8 cellular contexts compared by ENCODE assay signal in the genomic region with DNA sequence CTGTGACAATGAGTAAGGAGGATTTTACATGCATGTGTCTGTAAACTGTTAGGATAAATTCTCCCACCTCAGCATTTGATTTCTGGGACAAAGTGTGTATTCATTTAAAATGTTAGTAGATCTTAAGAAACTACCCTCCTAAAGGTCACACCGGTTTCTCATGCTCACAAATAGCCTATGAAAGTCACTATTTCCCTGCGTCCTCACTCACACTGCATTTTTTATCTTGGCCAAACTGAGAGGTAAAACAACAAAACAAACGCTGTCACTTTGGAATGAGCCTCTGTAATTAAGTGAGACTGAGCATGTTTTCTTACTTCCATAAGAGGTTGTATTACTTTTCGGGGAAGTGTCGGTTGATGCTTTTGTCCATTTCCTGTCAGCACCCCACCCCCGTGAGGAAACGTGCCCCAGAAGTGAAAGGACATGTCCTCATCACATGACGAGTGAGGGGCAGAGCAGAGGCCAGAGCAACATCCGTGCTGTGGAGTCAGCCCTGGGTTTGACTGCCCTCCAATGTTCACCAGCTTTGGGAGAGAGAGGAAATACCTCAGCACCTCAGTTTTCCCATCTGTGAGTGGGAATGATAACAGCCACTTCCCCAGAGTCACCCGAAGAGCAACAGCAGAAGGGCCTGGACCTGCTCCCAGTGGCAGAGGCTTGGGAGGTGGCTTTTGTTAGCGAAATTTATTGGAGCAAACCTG. TPM values are rescaled to one million over a fixed set of nuclear protein-coding genes. Genes with fewer than 3 reads are reported as not detected.
DNase-seq lines count a peak whose midpoint lies in the region; ATAC-seq, FAIRE-seq and TF ChIP-seq lines count a peak whose summit lies in the region.

No MANE protein-coding gene starts in this region.

- peak; percentile 43 for ATAC-seq in HG03139 (IDR thresholded peaks at IDR 0.05; ENCODE audit: unreplicated experiment)

- dilution Hi-C loops in endothelial cell of umbilical vein (cut with MboI; ENCODE audit: extremely low pct_ligation_motif_present, low sequenced_read_pairs), result no loop called here

- peak; percentile 28 to 52 for DNase-seq in stimulated activated CD4-positive, alpha-beta T cell treated with anti-CD3 and anti-CD28 coated beads, Interleukin-12 subunit alpha, Interleukin-12 subunit beta, amount 100 ng/mL, for 24 hours (ENCODE audit: low read depth in 2 of 2)
- no peak for DNase-seq in stimulated activated CD4-positive, alpha-beta T cell treated with anti-CD3 and anti-CD28 coated beads, Interleukin-2, amount 100 ng/mL, for 48 hours
- DNase-seq in activated CD4-positive, alpha-beta T cell treated with anti-CD3 and anti-CD28 coated beads for 1 hour, result peak; percentile 31
- DNase-seq in endothelial cell of umbilical vein (ENCODE audit: low read depth, low spot score) (no peak), osteoblast (ENCODE audit: insufficient read length, low spot score, missing footprints) (peak; percentile 91), HK-2 (ENCODE audit: unreplicated experiment) (no peak), NCI-H526 (lab: John Stamatoyannopoulos, UW) (no peak)

- H3K36me3 ChIP-seq in endothelial cell of umbilical vein (ENCODE audit: control insufficient read depth in 2 of 2, extremely low read depth in 1 of 2, insufficient read depth in 2 of 2, low read length in 2 of 2) (no peaks in the 10 kb centered on the region), osteoblast (ENCODE audit: insufficient read depth, low read length) (no peaks in the 10 kb centered on the region)

- H3K9me1 ChIP-seq in endothelial cell of umbilical vein (replicated peaks; ENCODE audit: control insufficient read depth, extremely low read depth, insufficient read depth, low read length), result no peaks in the 10 kb centered on the region

- TF ChIP-seq POLR2A in endothelial cell of umbilical vein (IDR thresholded peaks at IDR 0.05; ENCODE audit: low read depth, low read length), result no peak

- peak overlapping the region; percentile 12 for H3K4me2 ChIP-seq in endothelial cell of umbilical vein (ENCODE audit: insufficient read depth, low read length)
- peak overlapping the region; percentile 61 for H3K4me2 ChIP-seq in osteoblast (ENCODE audit: insufficient read depth, low read length)

- no peaks in the 10 kb centered on the region for H3K79me2 ChIP-seq in endothelial cell of umbilical vein (ENCODE audit: control insufficient read depth, insufficient read depth, low read length)
- H3K79me2 ChIP-seq in osteoblast (ENCODE audit: insufficient read depth, low read length), result peaks cover 37% of the 10 kb centered on the region

- H3K4me3 ChIP-seq in endothelial cell of umbilical vein (replicated peaks in 1 of 3; ENCODE audit: insufficient read depth in 1 of 3, low read depth in 1 of 3, low read length in 3 of 3), result no peak overlapping the region
- peak overlapping the region; percentile 26 for H3K4me3 ChIP-seq in osteoblast (ENCODE audit: insufficient read depth, low read length)

- TF ChIP-seq CTCF in endothelial cell of umbilical vein (IDR thresholded peaks at IDR 0.05; ENCODE audit: extremely low read depth in 1 of 2, insufficient read depth in 1 of 2, low read depth in 1 of 2, low read length in 2 of 2) (no peak), osteoblast (IDR thresholded peaks at IDR 0.05; ENCODE audit: extremely low read depth, low read depth, low read length) (no peak)

- intact Hi-C loops in endothelial cell of umbilical vein (cut with micrococcal nuclease), result loop anchor here (5.0 kb wide), 2 partner anchors 118 to 403 kb away; no protein-coding TSS in a partner anchor

- no peaks in the 10 kb centered on the region for H3K9me3 ChIP-seq in endothelial cell of umbilical vein (replicated peaks; ENCODE audit: control insufficient read depth, insufficient read depth, low read length)
- H3K9me3 ChIP-seq in osteoblast (ENCODE audit: low read depth, low read length), result no peaks in the 10 kb centered on the region

- CTCF ChIA-PET in endothelial cell of umbilical vein (lab: Charles Lee), result no interaction called here

- FAIRE-seq in endothelial cell of umbilical vein (lab: Jason Lieb, UNC), result no peak

- POLR2A ChIA-PET in endothelial cell of umbilical vein (lab: Charles Lee), result interaction anchor here (0.7 kb wide), 1 partner anchor 1219 kb away, joined by 3 read pairs; no protein-coding TSS in a partner anchor

- H4K20me1 ChIP-seq in endothelial cell of umbilical vein (replicated peaks; ENCODE audit: control insufficient read depth, extremely low read depth, insufficient read depth, low read length) (no peaks in the 10 kb centered on the region), osteoblast (ENCODE audit: insufficient read depth, low read length) (peaks cover 3% of the 10 kb centered on the region)

- H3K27ac ChIP-seq in endothelial cell of umbilical vein (ENCODE audit: insufficient read depth, low read depth, low read length) (peak overlapping the region; percentile 47), osteoblast (ENCODE audit: low read depth, low read length) (peak overlapping the region; percentile 97)

- H3K9ac ChIP-seq in endothelial cell of umbilical vein (replicated peaks; ENCODE audit: extremely low read depth, insufficient read depth, low read length), result peak overlapping the region; percentile 29

- H3K4me1 ChIP-seq in endothelial cell of umbilical vein (ENCODE audit: control insufficient read depth, extremely low read depth, insufficient read depth, low read length), result peaks cover 28% of the 10 kb centered on the region
- H3K4me1 ChIP-seq in osteoblast (ENCODE audit: insufficient read depth, low read length), result peaks cover 35% of the 10 kb centered on the region

- no peaks in the 10 kb centered on the region for H3K27me3 ChIP-seq in endothelial cell of umbilical vein (ENCODE audit: control insufficient read depth in 2 of 2, insufficient read depth in 2 of 2, low read length in 2 of 2)
- H3K27me3 ChIP-seq in osteoblast (ENCODE audit: insufficient read depth, low read length), result no peaks in the 10 kb centered on the region

- BruUV-seq in endothelial cell of umbilical vein (replicated peaks; lab: Mats Ljungman, UMichigan), result no TSS peak

- H2AFZ ChIP-seq in endothelial cell of umbilical vein (ENCODE audit: low read depth, low read length) (peak overlapping the region; percentile 48), osteoblast (ENCODE audit: low read length) (peak overlapping the region; percentile 64)

TF ChIP-seq in endothelial cell of umbilical vein, 7 proteins besides CTCF, POLR2A, EP300 and RAD21:
- no peak for TF ChIP-seq EZH2 (IDR thresholded peaks at IDR 0.05; ENCODE audit: borderline replicate concordance, low read depth, low read length, severe bottlenecking)
- TF ChIP-seq JUN (IDR thresholded peaks at IDR 0.05; ENCODE audit: borderline replicate concordance, insufficient read depth, insufficient read length, low read depth), result no peak
- TF ChIP-seq MYC (IDR thresholded peaks at IDR 0.05; ENCODE audit: low read depth, low read length), result no peak
- TF ChIP-seq, protein P1, sequence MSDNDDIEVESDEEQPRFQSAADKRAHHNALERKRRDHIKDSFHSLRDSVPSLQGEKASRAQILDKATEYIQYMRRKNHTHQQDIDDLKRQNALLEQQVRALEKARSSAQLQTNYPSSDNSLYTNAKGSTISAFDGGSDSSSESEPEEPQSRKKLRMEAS (IDR thresholded peaks at IDR 0.05; ENCODE audit: insufficient read depth, insufficient read length), result no peak
- no peak for TF ChIP-seq POLR2AphosphoS5 (IDR thresholded peaks at IDR 0.05; ENCODE audit: insufficient read depth, low read depth, low read length)
- TF ChIP-seq GATA2 (IDR thresholded peaks at IDR 0.05; ENCODE audit: insufficient read depth, insufficient read length, low read depth, low read length), result no peak
- TF ChIP-seq FOS (IDR thresholded peaks at IDR 0.05; ENCODE audit: borderline replicate concordance, insufficient read depth, low read length), result no peak

RNA-seq across cellular contexts. Expression of a gene that starts 3.1 kb away (rescaled TPM):
- total RNA-seq in endothelial cell of umbilical vein, result 7.5 and 13.3 TPM in 2 replicates
- polyA plus RNA-seq in endothelial cell of umbilical vein, result 3.5 and 4.3 TPM in 2 replicates
- 4.6 and 5.8 TPM in 2 replicates for polyA plus RNA-seq in endothelial cell of umbilical vein (2011; cell fraction: cytosol; rRNA removed)
- 1.8 and 2.2 TPM in 2 replicates for polyA plus RNA-seq in endothelial cell of umbilical vein (2011; cell fraction: nucleus; rRNA removed)
- 0.67 and 2.2 TPM in 2 replicates for polyA plus RNA-seq in endothelial cell of umbilical vein (2012)
- 5.9 and 15.3 TPM in 2 replicates for polyA minus RNA-seq in endothelial cell of umbilical vein
- not detected for polyA minus RNA-seq in endothelial cell of umbilical vein (2011; cell fraction: cytosol; rRNA and poly(A)+ RNA removed)
- polyA minus RNA-seq in endothelial cell of umbilical vein (2011; cell fraction: nucleus; rRNA and poly(A)+ RNA removed), result 0.67 TPM in 1 of 2 replicates, not detected in the other
- 101 TPM in 2 replicates for total RNA-seq in osteoblast

Comparison
In these comparisons a context has a peak if more than half of its experiments do, and no peak if none do; other contexts are left out.
1. DNase-seq: peak in stimulated activated CD4-positive, alpha-beta T cell treated with anti-CD3 and anti-CD28 coated beads, Interleukin-12 subunit alpha, Interleukin-12 subunit beta, amount 100 ng/mL, for 24 hours (2 of 2), activated CD4-positive, alpha-beta T cell treated with anti-CD3 and anti-CD28 coated beads for 1 hour (single experiment) and osteoblast (single experiment); none in stimulated activated CD4-positive, alpha-beta T cell treated with anti-CD3 and anti-CD28 coated beads, Interleukin-2, amount 100 ng/mL, for 48 hours (0 of 2), endothelial cell of umbilical vein (single experiment), HK-2 (single experiment) and NCI-H526 (0 of 2).